Comparison of ENCODE assay signal across 5 cellular contexts in the genomic region with DNA sequence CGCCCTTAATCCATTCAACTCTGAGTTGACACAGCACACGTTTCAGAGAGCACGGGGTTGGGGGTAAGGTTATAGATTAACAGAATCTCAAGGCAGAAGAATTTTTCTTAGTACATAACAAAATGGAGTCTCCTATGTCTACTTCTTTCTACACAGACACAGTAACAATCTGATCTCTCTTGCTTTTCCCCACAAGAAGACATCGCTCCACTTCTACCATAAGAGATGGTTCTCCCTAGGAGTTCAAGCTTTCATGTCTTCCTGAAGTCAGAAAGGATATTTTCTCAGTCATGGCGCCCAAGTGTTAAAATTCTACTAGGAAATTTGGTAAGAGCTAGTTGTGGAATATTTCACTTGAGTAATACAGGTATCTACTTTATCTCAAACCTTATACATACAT. TPM values are rescaled to one million over a fixed set of nuclear protein-coding genes. Genes with fewer than 3 reads are reported as not detected.
DNase-seq lines count a peak whose midpoint lies in the region; TF ChIP-seq lines count a peak whose summit lies in the region.
"Not testable (repeated sequence)": the region's sequence is repeated elsewhere in the genome, so short reads cannot be mapped to it uniquely, and the experiment has no call there.

No MANE protein-coding gene starts in this region.

- intact Hi-C loops in Calu3 (cut with micrococcal nuclease; ENCODE audit: unreplicated experiment) = loop anchor here (1.0 kb wide), 1 partner anchor 32 kb away; a partner anchor contains a TSS

- not testable (repeated sequence) for H3K36me3 Mint-ChIP-seq in Calu3 (ENCODE audit: insufficient read depth, unreplicated experiment); nephron (ENCODE audit: low read depth)

- CTCF ChIA-PET in Calu3 (lab: Charles Lee) = interaction anchor here (1.2 kb wide), 1 partner anchor 196 kb away, joined by 3 read pairs; no protein-coding TSS in a partner anchor

- H3K36me3 ChIP-seq in HUES64 (ENCODE audit: insufficient read depth, low read length); hepatocyte (replicated peaks; ENCODE audit: insufficient read depth, low read depth): not testable (repeated sequence)

- BruUV-seq in Calu3 (replicated peaks; lab: Mats Ljungman, UMichigan) = not testable (repeated sequence)

- H3K9me3 ChIP-seq in HUES64 (ENCODE audit: insufficient read depth, low read depth, low read length) = peaks cover 20% of the 10 kb centered on the region
- H3K9me3 ChIP-seq in hepatocyte (ENCODE audit: low read depth) = not testable (repeated sequence)

- 82% methylated on average over 2 of the region's 5 CpGs for WGBS in HUES64
- WGBS in hepatocyte (ENCODE audit: low lambda C conversion rate, missing lambda C conversion rate) = 96% methylated on average over 2 of the region's 5 CpGs

- not testable (repeated sequence) for H3K27me3 Mint-ChIP-seq in Calu3 (ENCODE audit: unreplicated experiment)
- peaks cover 24% of the 10 kb centered on the region for H3K27me3 Mint-ChIP-seq in nephron (ENCODE audit: low read depth)

- H2AFZ ChIP-seq in hepatocyte = peak overlapping the region; percentile 40

- not testable (repeated sequence) for H3K9ac ChIP-seq in HUES64 (ENCODE audit: low read depth, low read length)

- DNase-seq in Calu3; hepatocyte (ENCODE audit: low spot score): not testable (repeated sequence)
- peak; percentile 9 for DNase-seq in HT-29 (ENCODE audit: low spot score)

- not testable (repeated sequence) for H3K27me3 ChIP-seq in HUES64 (ENCODE audit: insufficient read depth, low read length); hepatocyte

- H3K27ac Mint-ChIP-seq in Calu3 (ENCODE audit: unreplicated experiment) (peak overlapping the region; percentile 98), nephron (peak overlapping the region in 2 of 3 experiments; percentile 58 to 91)

- H3K4me1 ChIP-seq in HUES64 (ENCODE audit: insufficient read depth, low read length) = peaks cover 14% of the 10 kb centered on the region
- H3K4me1 ChIP-seq in hepatocyte (ENCODE audit: insufficient read depth) = not testable (repeated sequence)

- H3K9me3 Mint-ChIP-seq in Calu3 (ENCODE audit: low read depth, unreplicated experiment) = peaks cover 13% of the 10 kb centered on the region
- peaks cover 14% of the 10 kb centered on the region for H3K9me3 Mint-ChIP-seq in nephron

- H3K4me1 Mint-ChIP-seq in Calu3 (ENCODE audit: low read depth, unreplicated experiment) = peaks cover 22% of the 10 kb centered on the region
- H3K4me1 Mint-ChIP-seq in nephron = not testable (repeated sequence)

- not testable (repeated sequence) for H3K9me2 ChIP-seq in hepatocyte (replicated peaks; ENCODE audit: insufficient read depth)

- not testable (repeated sequence) for H4K20me1 ChIP-seq in hepatocyte (ENCODE audit: insufficient read depth, poor library complexity, severe bottlenecking)

- not testable (repeated sequence) for H3K79me2 ChIP-seq in hepatocyte

- H3K4me3 Mint-ChIP-seq in Calu3 (ENCODE audit: low read depth, unreplicated experiment); nephron: not testable (repeated sequence)

- not testable (repeated sequence) for H3K4me2 ChIP-seq in hepatocyte

- H3K27ac ChIP-seq in HUES64 (ENCODE audit: low read depth, low read length) (peak overlapping the region; percentile 51; the same call in 1 of the 2 replicates), hepatocyte (peak overlapping the region; percentile 69)

- H3K4me3 ChIP-seq in HUES64 (ENCODE audit: low read length); hepatocyte: not testable (repeated sequence)

- not testable (repeated sequence) for TF ChIP-seq CTCF in Calu3 (IDR thresholded peaks at IDR 0.05; ENCODE audit: unreplicated experiment); hepatocyte (IDR thresholded peaks at IDR 0.05; ENCODE audit: poor library complexity); nephron (IDR thresholded peaks at IDR 0.05; ENCODE audit: unreplicated experiment in 3 of 3)

RNA-seq across cellular contexts. Expression of a gene that starts 32.7 kb away (rescaled TPM):
- total RNA-seq in Calu3 (2022) (14.3 and 16.7 TPM in 2 replicates), hepatocyte (14.6 and 15.2 TPM in 2 replicates)
- 11.7 and 15.1 TPM in 2 replicates for total RNA-seq in HT-29 (2014; rRNA removed; shearing (Covaris generic))
- 26.9 TPM for polyA plus RNA-seq in HUES64 (2013, experiment 1 of 2)
- 25.5 TPM for polyA plus RNA-seq in HUES64 (2013, experiment 2 of 2)
- polyA plus RNA-seq in hepatocyte = 21.8 and 22.8 TPM in 2 replicates

RNA-seq across cellular contexts. Expression of a gene that starts 32.9 kb away (rescaled TPM):
- total RNA-seq in Calu3 (2022) (56.2 and 57.0 TPM in 2 replicates), hepatocyte (66.4 and 73.1 TPM in 2 replicates)
- 22.1 and 23.1 TPM in 2 replicates for total RNA-seq in HT-29 (2014; rRNA removed; shearing (Covaris generic))
- 30.5 TPM for polyA plus RNA-seq in HUES64 (2013, experiment 1 of 2)
- polyA plus RNA-seq in HUES64 (2013, experiment 2 of 2) = 25.1 TPM
- 52.7 and 59.4 TPM in 2 replicates for polyA plus RNA-seq in hepatocyte
